In genomic region chr2:237675326-237675725, GRCh38 we compare ENCODE assay signal across 8 cellular contexts. TPM values are rescaled to one million over a fixed set of nuclear protein-coding genes. Genes with fewer than 3 reads are reported as not detected.
DNase-seq lines count a peak whose midpoint lies in the region; ATAC-seq and TF ChIP-seq lines count a peak whose summit lies in the region.

No MANE protein-coding gene starts in this region.

- H3K9me3 ChIP-seq in HUES64 (ENCODE audit: insufficient read depth, low read depth, low read length) (no peaks in the 10 kb centered on the region), iPS-18c (ENCODE audit: control insufficient read depth, insufficient read depth, low read length) (no peaks in the 10 kb centered on the region), smooth muscle cell (replicated peaks; ENCODE audit: low read depth) (no peaks in the 10 kb centered on the region)

- WGBS in HUES64: 89% methylated on average over 4 of the region's 5 CpGs
- 89% methylated on average over 5 of the region's 5 CpGs for WGBS in smooth muscle cell (ENCODE audit: low lambda C conversion rate)

- no peaks in the 10 kb centered on the region for H4K20me1 ChIP-seq in smooth muscle cell (ENCODE audit: low read depth)

- ATAC-seq in GM21367 (IDR thresholded peaks at IDR 0.05; ENCODE audit: unreplicated experiment): no peak
- ATAC-seq in HG03469 (IDR thresholded peaks at IDR 0.05; ENCODE audit: unreplicated experiment): no peak

- H3K4me2 ChIP-seq in smooth muscle cell: peak overlapping the region; percentile 79

- H3K36me3 ChIP-seq in HUES64 (ENCODE audit: insufficient read depth, low read length): no peaks in the 10 kb centered on the region
- no peaks in the 10 kb centered on the region for H3K36me3 ChIP-seq in smooth muscle cell (ENCODE audit: low read depth)

- peaks cover 56% of the 10 kb centered on the region for H3K4me1 Mint-ChIP-seq in activated CD4-positive, alpha-beta memory T cell treated with anti-CD3 and anti-CD28 coated beads, Interleukin-2, amount 10 ng/mL, durations not matched to agents 7 days and 5 days

- no peaks in the 10 kb centered on the region for H3K36me3 Mint-ChIP-seq in activated CD4-positive, alpha-beta memory T cell treated with anti-CD3 and anti-CD28 coated beads, Interleukin-2, amount 10 ng/mL, durations not matched to agents 7 days and 5 days (ENCODE audit: low read depth)

- peak overlapping the region; percentile 56 for H3K27ac ChIP-seq in HUES64 (ENCODE audit: low read depth, low read length)
- peak overlapping the region; percentile 88 for H3K27ac ChIP-seq in smooth muscle cell (ENCODE audit: low read depth)

- CTCF ChIA-PET in activated CD4-positive, alpha-beta memory T cell treated with anti-CD3 and anti-CD28 coated beads, Interleukin-2, amount 10 ng/mL, durations not matched to agents 7 days and 5 days (lab: Charles Lee): interaction anchor here (1.1 to 9.6 kb wide), 6 partner anchors 10 to 71 kb away, joined by 4 to 240 read pairs (median 38); no protein-coding TSS in a partner anchor

- no peaks in the 10 kb centered on the region for H3K9me3 Mint-ChIP-seq in activated CD4-positive, alpha-beta memory T cell treated with anti-CD3 and anti-CD28 coated beads, Interleukin-2, amount 10 ng/mL, durations not matched to agents 7 days and 5 days

- POLR2A ChIA-PET in activated CD4-positive, alpha-beta memory T cell treated with anti-CD3 and anti-CD28 coated beads, Interleukin-2, amount 10 ng/mL, durations not matched to agents 7 days and 5 days (lab: Charles Lee): interaction anchor here (0.7 to 12.6 kb wide), 6 partner anchors 9 to 69 kb away, joined by 3 to 385 read pairs (median 9); no protein-coding TSS in a partner anchor

- H3K27me3 Mint-ChIP-seq in activated CD4-positive, alpha-beta memory T cell treated with anti-CD3 and anti-CD28 coated beads, Interleukin-2, amount 10 ng/mL, durations not matched to agents 7 days and 5 days: peaks cover 11% of the 10 kb centered on the region

- no peaks in the 10 kb centered on the region for H3F3A ChIP-seq in smooth muscle cell (ENCODE audit: low read depth)

- H3K4me3 ChIP-seq in HUES64 (ENCODE audit: low read length) (no peak overlapping the region), iPS-18c (ENCODE audit: insufficient read depth, low read depth, low read length) (0 out of 2 replicates have a peak overlapping the region, but pooled peaks have one; percentile 6), smooth muscle cell (no peak overlapping the region)

- TF ChIP-seq CTCF in smooth muscle cell (IDR thresholded peaks at IDR 0.05; ENCODE audit: borderline replicate concordance, insufficient read depth, poor library complexity, severe bottlenecking): no peak

- peaks cover 14% of the 10 kb centered on the region for H3K79me2 ChIP-seq in smooth muscle cell (ENCODE audit: low read depth)

- H3K27me3 ChIP-seq in HUES64 (ENCODE audit: insufficient read depth, low read length): no peaks in the 10 kb centered on the region
- H3K27me3 ChIP-seq in smooth muscle cell (ENCODE audit: low read depth): no peaks in the 10 kb centered on the region

- H3K4me1 ChIP-seq in HUES64 (ENCODE audit: insufficient read depth, low read length): peaks cover 28% of the 10 kb centered on the region
- peaks cover 12% of the 10 kb centered on the region for H3K4me1 ChIP-seq in smooth muscle cell (ENCODE audit: low read depth)

- H3K27ac Mint-ChIP-seq in activated CD4-positive, alpha-beta memory T cell treated with anti-CD3 and anti-CD28 coated beads, Interleukin-2, amount 10 ng/mL, durations not matched to agents 7 days and 5 days: peak overlapping the region; percentile 96

- no peak overlapping the region for H2AFZ ChIP-seq in smooth muscle cell (ENCODE audit: low read depth)

- peak overlapping the region; percentile 34; the same call in 1 of the 2 replicates for H3K9ac ChIP-seq in HUES64 (ENCODE audit: low read depth, low read length)
- H3K9ac ChIP-seq in smooth muscle cell (ENCODE audit: low read depth): peak overlapping the region; percentile 75

- no peak for DNase-seq in activated CD4-positive, alpha-beta memory T cell treated with anti-CD3 and anti-CD28 coated beads, Interleukin-2, amount 10 ng/mL, durations not matched to agents 7 days and 5 days
- DNase-seq in smooth muscle cell (lab: John Stamatoyannopoulos, UW; ENCODE audit: unreplicated experiment) (no peak), kidney tubule cell (ENCODE audit: low spot score) (no peak), HUDEP-2 (lab: John Stamatoyannopoulos, UW; ENCODE audit: unreplicated experiment in 76 of 76) (no peak)

- H3K4me3 Mint-ChIP-seq in activated CD4-positive, alpha-beta memory T cell treated with anti-CD3 and anti-CD28 coated beads, Interleukin-2, amount 10 ng/mL, durations not matched to agents 7 days and 5 days: peak overlapping the region; percentile 81

RNA-seq across cellular contexts. Expression of gene LRRFIP1, which starts 47.9 kb away (rescaled TPM):
- polyA plus RNA-seq in HUES64 (2013, experiment 1 of 2): 45.2 TPM
- 53.3 TPM for polyA plus RNA-seq in HUES64 (2013, experiment 2 of 2)
- total RNA-seq in activated CD4-positive, alpha-beta memory T cell treated with anti-CD3 and anti-CD28 coated beads, Interleukin-2, amount 10 ng/mL, durations not matched to agents 7 days and 5 days: 100 to 1,000 TPM; 242 to 248 TPM
- total RNA-seq in smooth muscle cell: 36.2 and 49.5 TPM in 2 replicates
- polyA plus RNA-seq in smooth muscle cell: 65.1 and 82.7 TPM in 2 replicates
